17 cellular contexts compared by ENCODE assay signal in genomic region chr5:61202213-61202612, GRCh38. TPM values are rescaled to one million over a fixed set of nuclear protein-coding genes. Genes with fewer than 3 reads are reported as not detected.
A peak's percentile ranks its signal among the peaks of the same experiment; 100 is the strongest.
DNase-seq lines count a peak whose midpoint lies in the region; ATAC-seq, FAIRE-seq and TF ChIP-seq lines count a peak whose summit lies in the region.
"Had no signal": no experiment of that assay in that cellular context is flagged by ENCODE, and none has a peak within 500 bp of the region (broad histone marks: within the 10 kb centered on the region; RNA-seq: fewer than 3 reads in every experiment).

No MANE protein-coding gene starts in this region.

- no peak for TF ChIP-seq CTCF in AG09309 (IDR thresholded peaks at IDR 0.05; ENCODE audit: control insufficient read depth, insufficient read depth, low read depth, low read length, missing control alignments)
- no peak for TF ChIP-seq CTCF in GM12865 (IDR thresholded peaks at IDR 0.05; ENCODE audit: insufficient read depth, low read depth, low read length, missing control alignments)
- no peak for TF ChIP-seq CTCF in GM12878 (IDR thresholded peaks at IDR 0.05 in 2 of 3, conservative IDR thresholded peaks at IDR 0.05 in 1 of 3; ENCODE audit: control insufficient read depth in 2 of 3, extremely low read depth in 1 of 3, insufficient read depth in 1 of 3, low read depth in 3 of 3, low read length in 3 of 3)

- no peak for TF ChIP-seq POLR2A in GM12878 (IDR thresholded peaks at IDR 0.05; ENCODE audit: low read depth, low read length)

- H3K4me1 ChIP-seq in GM12878 (ENCODE audit: control insufficient read depth, insufficient read depth, low read length): peaks cover 2% of the 10 kb centered on the region; the same call in 1 of the 2 replicates

- in situ Hi-C loops in GM12878 (cut with MboI): no loop called here

- RAD21 ChIA-PET in GM12878 (lab: Charles Lee; ENCODE audit: unreplicated experiment): interaction anchor here (1.0 to 5.1 kb wide), 9 partner anchors 9 to 456 kb away, joined by 3 to 64 read pairs (median 3); partner anchors contain the start of gene ZSWIM6

- TF ChIP-seq EP300 in GM12878 (IDR thresholded peaks at IDR 0.05; ENCODE audit: borderline replicate concordance in 1 of 2, control insufficient read depth in 1 of 2, low read depth in 2 of 2, low read length in 2 of 2): peak; percentile 69 to 84; a peak in 3 of 4 replicates

- ATAC-seq in HG02973 (IDR thresholded peaks at IDR 0.05; ENCODE audit: unreplicated experiment) (peak; percentile 62), GM12878 (peak; percentile 78), HG03025 (IDR thresholded peaks at IDR 0.05; ENCODE audit: low FRiP score, unreplicated experiment) (no peak)

- no peaks in the 10 kb centered on the region for H3K36me3 ChIP-seq in GM12878 (ENCODE audit: control insufficient read depth in 2 of 2, insufficient read depth in 2 of 2, low read length in 1 of 2)
- H3K36me3 ChIP-seq: BLaER1 treated with 17β-estradiol and CSF1 and Interleukin-3, amounts not matched to agents 10 nM and 100 nM had no signal

- no peak for FAIRE-seq in GM12878 (lab: Jason Lieb, UNC)

- intact Hi-C loops in GM12878 (cut with micrococcal nuclease; ENCODE audit: unreplicated experiment): loop anchor here (5.0 kb wide), 1 partner anchor 330 kb away; no protein-coding TSS in a partner anchor

- H2AFZ ChIP-seq in GM12878 (ENCODE audit: control insufficient read depth, low read depth, low read length): no peak overlapping the region

- CTCF ChIA-PET in GM12878 (lab: Yijun Ruan, JAX): interaction anchor here (1.0 to 4.6 kb wide), 3 partner anchors 34 to 456 kb away, joined by 3 to 27 read pairs (median 9); partner anchors contain the start of gene ZSWIM6

- H3K79me2 ChIP-seq in GM12878 (ENCODE audit: control insufficient read depth, insufficient read depth, low read length): no peaks in the 10 kb centered on the region

- H3K27me3 ChIP-seq in GM12878 (replicated peaks in 1 of 2; ENCODE audit: control insufficient read depth in 2 of 2, insufficient read depth in 2 of 2, low read length in 1 of 2): no peaks in the 10 kb centered on the region
- H3K27me3 ChIP-seq: BLaER1 treated with 17β-estradiol and CSF1 and Interleukin-3, amounts not matched to agents 10 nM and 100 nM had no signal

- H3K27ac ChIP-seq in GM12878 (ENCODE audit: control insufficient read depth, insufficient read depth): no peak overlapping the region
- H3K27ac ChIP-seq: BLaER1 treated with 17β-estradiol and CSF1 and Interleukin-3, amounts not matched to agents 10 nM and 100 nM had no signal

- POLR2A ChIA-PET in GM12878 (lab: Charles Lee): interaction anchor here (0.7 to 2.0 kb wide), 4 partner anchors 43 to 206 kb away, joined by 3 to 7 read pairs (median 6); no protein-coding TSS in a partner anchor

- no peaks in the 10 kb centered on the region for H4K20me1 ChIP-seq in GM12878 (ENCODE audit: control insufficient read depth, insufficient read depth)

- SMC1A ChIA-PET in GM12878 (lab: Charles Lee; ENCODE audit: uncharacterized antibody, unreplicated experiment): interaction anchor here (0.7 to 4.6 kb wide), 20 partner anchors 9 to 456 kb away, joined by 3 to 34 read pairs (median 6); no protein-coding TSS in a partner anchor

- TF ChIP-seq RAD21 in GM12878 (IDR thresholded peaks at IDR 0.05; ENCODE audit: insufficient read depth, low read depth, low read length): no peak

- no peak overlapping the region for H3K9ac ChIP-seq in GM12878 (ENCODE audit: control insufficient read depth, insufficient read depth, low read length)
- H3K9ac ChIP-seq: BLaER1 treated with 17β-estradiol and CSF1 and Interleukin-3, amounts not matched to agents 10 nM and 100 nM had no signal

- no TSS peak for BruUV-seq in GM12878 (replicated peaks; lab: Mats Ljungman, UMichigan)

- no peak overlapping the region for H3K4me2 ChIP-seq in GM12878 (ENCODE audit: control insufficient read depth, insufficient read depth)
- H3K4me2 ChIP-seq: BLaER1 treated with 17β-estradiol and CSF1 and Interleukin-3, amounts not matched to agents 10 nM and 100 nM had no signal

- H3K9me3 ChIP-seq in GM12878 (replicated peaks; ENCODE audit: control insufficient read depth, insufficient read depth, low read length): no peaks in the 10 kb centered on the region; the same call in 2 of the 3 replicates

- H3K4me3 ChIP-seq in AG09309 (ENCODE audit: control insufficient read depth, low read depth, low read length) (no peak overlapping the region), GM12865 (ENCODE audit: low read depth, low read length) (no peak overlapping the region), GM12878 (no peak overlapping the region)
- H3K4me3 ChIP-seq: BLaER1 treated with 17β-estradiol and CSF1 and Interleukin-3, amounts not matched to agents 10 nM and 100 nM had no signal

- 0% methylated on average over 2 of the region's 2 CpGs for WGBS in GM12878 (ENCODE audit: insufficient coverage, insufficient replicate concordance, low lambda C conversion rate, missing lambda C conversion rate)

- DNase-seq in AG09309 (ENCODE audit: low read depth): peak; percentile 80
- DNase-seq in GM12865 (ENCODE audit: low read depth): peak; percentile 18
- DNase-seq in GM12878 (ENCODE audit: low read depth, low spot score): peak; percentile 32
- DNase-seq in NCI-H526 treated with DMSO at 0.1 percent for 48 hours (lab: John Stamatoyannopoulos, UW): no peak
- no peak for DNase-seq in occipital lobe (lab: John Stamatoyannopoulos, UW)
- DNase-seq in NK-92 (lab: John Stamatoyannopoulos, UW; ENCODE audit: unreplicated experiment): no peak
- DNase-seq: activated CD4-positive, alpha-beta T cell treated with anti-CD3 and anti-CD28 coated beads, Interleukin-2, amount 50 U/mL, for 48 hours; activated naive CD4-positive, alpha-beta T cell treated with anti-CD3 and anti-CD28 coated beads, Interleukin-2, amount 50 U/mL, for 16 hours; DND-41; head of caudate nucleus; Karpas-422; NCI-H1694 treated with DMSO at 0.1 percent for 48 hours; NCI-H82; T1000 had no signal

TF ChIP-seq in GM12878, 131 proteins besides CTCF, POLR2A, EP300 and RAD21 (continues in another document):
- TF ChIP-seq JUNB (IDR thresholded peaks at IDR 0.05) (peak; percentile 91), ATF7 (IDR thresholded peaks at IDR 0.05; ENCODE audit: low read depth) (peak; percentile 98), CHD4 (IDR thresholded peaks at IDR 0.05) (no peak), ATF2 (IDR thresholded peaks at IDR 0.05; ENCODE audit: low read length) (peak; percentile 94), ZBTB33 (IDR thresholded peaks at IDR 0.05) (no peak), CREB1 (IDR thresholded peaks at IDR 0.05; ENCODE audit: low read depth) (0 out of 2 replicates have a peak, but pooled peaks have one; percentile 47), PAX5 (IDR thresholded peaks at IDR 0.05; ENCODE audit: borderline replicate concordance, low read depth, low read length) (no peak), ZNF217 (IDR thresholded peaks at IDR 0.05) (0 out of 2 replicates have a peak, but pooled peaks have one; percentile 40)
- TF ChIP-seq, protein P1, sequence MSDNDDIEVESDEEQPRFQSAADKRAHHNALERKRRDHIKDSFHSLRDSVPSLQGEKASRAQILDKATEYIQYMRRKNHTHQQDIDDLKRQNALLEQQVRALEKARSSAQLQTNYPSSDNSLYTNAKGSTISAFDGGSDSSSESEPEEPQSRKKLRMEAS (IDR thresholded peaks at IDR 0.05; ENCODE audit: low read depth, low read length): no peak

RNA-seq across cellular contexts. Expression of gene SMIM15, which starts 39.9 kb away (rescaled TPM):
- total RNA-seq in GM12878 (2013; cell fraction: nucleolus; rRNA removed): 14.9 and 18.4 TPM in 2 replicates
- total RNA-seq in GM12878 (2014; rRNA removed) (54.4 and 59.3 TPM in 2 replicates), GM12878 (2014; rRNA removed; fragmentation: Illumina TruSeq; extraction: Trizol) (45.1 and 46.1 TPM in 2 replicates), GM12878 (2021) (60.9 and 64.3 TPM in 2 replicates), occipital lobe (36.8 TPM)
- 14.3 TPM for polyA plus RNA-seq in GM12878 (2011; ENCODE audit: low read depth)
- polyA plus RNA-seq in GM12878 (2011; rRNA removed) (47.1 and 59.3 TPM in 2 replicates), GM12878 (2014; fragmentation: Illumina TruSeq; extraction: Trizol) (83.3 and 106 TPM in 2 replicates), GM12878 (2014; fragmentation: Nextera tagmentation; extraction: Ambion mirVana) (10 to 100 TPM; 13.8 to 18.7 TPM), GM12878 (2014; rRNA removed) (49.4 and 53.5 TPM in 2 replicates), GM12878 (2016; fragmentation: Nextera tagmentation; extraction: Ambion mirVana) (10 to 100 TPM; 73.7 to 74.7 TPM)
- 27.8 and 39.3 TPM in 2 replicates for polyA plus RNA-seq in GM12878 (2011; cell fraction: cytosol; rRNA removed)
- 16.6 and 20.9 TPM in 2 replicates for polyA plus RNA-seq in GM12878 (2011; cell fraction: nucleus; rRNA removed)
- polyA plus RNA-seq in GM12878 (2012): 32.6 and 39.2 TPM in 2 replicates
- polyA minus RNA-seq in GM12878 (2011; rRNA and poly(A)+ RNA removed): 37.6 and 46.2 TPM in 2 replicates
- 16.3 and 19.0 TPM in 2 replicates for polyA minus RNA-seq in GM12878 (2011; cell fraction: cytosol; rRNA and poly(A)+ RNA removed)
- 8.1 and 10.7 TPM in 2 replicates for polyA minus RNA-seq in GM12878 (2011; cell fraction: nucleus; rRNA and poly(A)+ RNA removed)

Comparison
In these comparisons a context has a peak if more than half of its experiments do, and no peak if none do; other contexts are left out.
1. DNase-seq: peak in AG09309 (single experiment), GM12865 (single experiment) and GM12878 (single experiment); none in NCI-H526 treated with DMSO at 0.1 percent for 48 hours (single experiment), occipital lobe (single experiment) and NK-92 (single experiment).